Comparison of ENCODE assay signal across 9 cellular contexts in genomic region chr6:100633096-100633766, GRCh38.
DNase-seq lines count a peak whose midpoint lies in the region; ATAC-seq and TF ChIP-seq lines count a peak whose summit lies in the region.
"Had no signal": no experiment of that assay in that cellular context is flagged by ENCODE, and none has a peak within 500 bp of the region (broad histone marks: within the 10 kb centered on the region; RNA-seq: fewer than 3 reads in every experiment).

No MANE protein-coding gene starts in this region.

- no peak for ATAC-seq in HG02798 (IDR thresholded peaks at IDR 0.05; ENCODE audit: poor library complexity, unreplicated experiment)

- H4K91ac ChIP-seq in trophoblast cell (ENCODE audit: low read depth, low read length), result no peak overlapping the region

- no TSS peak for BruUV-seq in PC-9 (replicated peaks; lab: Mats Ljungman, UMichigan)

- H2AFZ ChIP-seq in PC-9, result no peak overlapping the region
- no peak overlapping the region for H2AFZ ChIP-seq in trophoblast cell (ENCODE audit: insufficient read depth, low read length, poor library complexity)

- no peak overlapping the region for H2AK5ac ChIP-seq in trophoblast cell (ENCODE audit: low read length)

- no peak overlapping the region for H3K14ac ChIP-seq in trophoblast cell (ENCODE audit: low read length)

- intact Hi-C loops in PC-9 (cut with micrococcal nuclease; ENCODE audit: unreplicated experiment), result no loop called here
- intact Hi-C loops in activated CD4-positive, alpha-beta T cell treated with anti-CD3 and anti-CD28 coated beads, Interleukin-2, amount 10 ng/mL, durations not matched to agents 24 days and 14 days (cut with micrococcal nuclease), result no loop called here

- H3K9me3 ChIP-seq in PC-9 (ENCODE audit: insufficient read depth, low read depth), result no peaks in the 10 kb centered on the region
- H3K9me3 ChIP-seq in trophoblast cell (ENCODE audit: insufficient read depth, low read depth, low read length), result no peaks in the 10 kb centered on the region

- no peak overlapping the region for H3K18ac ChIP-seq in trophoblast cell (ENCODE audit: low read length)

- H3K4me1 ChIP-seq in PC-9 (replicated peaks; ENCODE audit: insufficient read depth), result no peaks in the 10 kb centered on the region
- H3K4me1 ChIP-seq in trophoblast cell (ENCODE audit: control insufficient read depth in 1 of 2, insufficient read depth in 2 of 2, low read length in 2 of 2), result no peaks in the 10 kb centered on the region

- no peaks in the 10 kb centered on the region for H3F3A ChIP-seq in PC-9 (ENCODE audit: insufficient read depth, low read depth)

- H3K4me3 Mint-ChIP-seq in activated CD4-positive, alpha-beta T cell treated with anti-CD3 and anti-CD28 coated beads, Interleukin-2, amount 10 ng/mL, durations not matched to agents 24 days and 14 days, result no peak overlapping the region

- H3K27ac ChIP-seq in PC-9 (no peak overlapping the region), trophoblast cell (ENCODE audit: low read depth, low read length) (no peak overlapping the region)

- H3K9me2 ChIP-seq in PC-9 (ENCODE audit: insufficient read depth), result no peaks in the 10 kb centered on the region

- WGBS in trophoblast cell (ENCODE audit: extremely low coverage, insufficient coverage, insufficient read length), result no CpG with 5 or more reads among the region's 9 CpGs

- no peaks in the 10 kb centered on the region for H3K27me3 ChIP-seq in PC-9 (ENCODE audit: insufficient read depth, low read depth)
- H3K27me3 ChIP-seq in trophoblast cell (ENCODE audit: insufficient read depth, low read length), result no peaks in the 10 kb centered on the region

- H2BK5ac ChIP-seq in trophoblast cell (ENCODE audit: low read depth, low read length, poor library complexity), result no peak overlapping the region

- H3K36me3 ChIP-seq in PC-9 (ENCODE audit: low read depth) (0 out of 2 replicates have a peak, but pooled peaks cover under 1% of the 10 kb centered on the region), trophoblast cell (ENCODE audit: control insufficient read depth in 1 of 2, insufficient read depth in 2 of 2, low read length in 2 of 2) (peaks cover 2 to 6% of the 10 kb centered on the region in 2 experiments)

- no peaks in the 10 kb centered on the region for H3K4me1 Mint-ChIP-seq in activated CD4-positive, alpha-beta T cell treated with anti-CD3 and anti-CD28 coated beads, Interleukin-2, amount 10 ng/mL, durations not matched to agents 24 days and 14 days

- H3K4ac ChIP-seq in trophoblast cell (ENCODE audit: low read depth, low read length), result no peak overlapping the region

- H3K9me3 Mint-ChIP-seq in activated CD4-positive, alpha-beta T cell treated with anti-CD3 and anti-CD28 coated beads, Interleukin-2, amount 10 ng/mL, durations not matched to agents 24 days and 14 days, result no peaks in the 10 kb centered on the region

- H3K27me3 Mint-ChIP-seq in activated CD4-positive, alpha-beta T cell treated with anti-CD3 and anti-CD28 coated beads, Interleukin-2, amount 10 ng/mL, durations not matched to agents 24 days and 14 days, result no peaks in the 10 kb centered on the region

- peak; percentile 90 for DNase-seq in ELR (ENCODE audit: low read depth)
- peak; percentile 29 to 59 for DNase-seq in PC-9
- DNase-seq in fibroblast of gingiva (ENCODE audit: low read depth), result peak; percentile 78
- DNase-seq in trophoblast cell, result peak; percentile 45 to 80
- no peak for DNase-seq in activated CD4-positive, alpha-beta T cell treated with anti-CD3 and anti-CD28 coated beads, Interleukin-2, amount 10 ng/mL, durations not matched to agents 24 days and 14 days
- DNase-seq in OCI-M2 (lab: John Stamatoyannopoulos, UW; ENCODE audit: unreplicated experiment), result no peak
- no peak for DNase-seq in activated T-cell treated with anti-CD3 and anti-CD28 coated beads, Interleukin-2, amount 50 U/mL, for 48 hours
- DNase-seq: NCI-H1694 treated with DMSO at 0.1 percent for 48 hours had no signal

- no peak overlapping the region for H3K9ac ChIP-seq in trophoblast cell (ENCODE audit: low read length)

- no peak overlapping the region for H2BK120ac ChIP-seq in trophoblast cell (ENCODE audit: insufficient read depth, low read length, poor library complexity)

- TF ChIP-seq CTCF in PC-9 (conservative IDR thresholded peaks at IDR 0.05), result no peak

- H4K20me1 ChIP-seq in PC-9 (ENCODE audit: insufficient read depth), result no peaks in the 10 kb centered on the region; the same call in 1 of the 2 replicates

- POLR2A ChIA-PET in PC-9 (lab: Charles Lee; ENCODE audit: unreplicated experiment), result no interaction called here

- peaks cover 27% of the 10 kb centered on the region for H3K36me3 Mint-ChIP-seq in activated CD4-positive, alpha-beta T cell treated with anti-CD3 and anti-CD28 coated beads, Interleukin-2, amount 10 ng/mL, durations not matched to agents 24 days and 14 days (ENCODE audit: low read depth)

- no peaks in the 10 kb centered on the region for H3K79me1 ChIP-seq in trophoblast cell (ENCODE audit: low read length)

- H4K12ac ChIP-seq in trophoblast cell (ENCODE audit: low read depth, low read length), result no peak overlapping the region

- H3K23ac ChIP-seq in trophoblast cell (ENCODE audit: low read length), result no peak overlapping the region

- H3K79me2 ChIP-seq in PC-9 (ENCODE audit: low read depth) (no peaks in the 10 kb centered on the region), trophoblast cell (ENCODE audit: control insufficient read depth, insufficient read depth, low read length, poor library complexity) (no peaks in the 10 kb centered on the region)

- no peak overlapping the region for H3K4me3 ChIP-seq in PC-9
- no peak overlapping the region for H3K4me3 ChIP-seq in trophoblast cell (ENCODE audit: low read depth, low read length)

- H3K27ac Mint-ChIP-seq in activated CD4-positive, alpha-beta T cell treated with anti-CD3 and anti-CD28 coated beads, Interleukin-2, amount 10 ng/mL, durations not matched to agents 24 days and 14 days, result no peak overlapping the region

- CTCF ChIA-PET in PC-9 (lab: Charles Lee), result no interaction called here

- no peak overlapping the region for H4K8ac ChIP-seq in trophoblast cell (ENCODE audit: low read depth, low read length)

- H2BK12ac ChIP-seq in trophoblast cell (ENCODE audit: low read length), result no peak overlapping the region

- H3K4me2 ChIP-seq in PC-9 (no peak overlapping the region), trophoblast cell (ENCODE audit: low read length) (no peak overlapping the region)

Comparison
In these comparisons a context has a peak if more than half of its experiments do, and no peak if none do; other contexts are left out.
1. DNase-seq: peak in ELR (single experiment), PC-9 (2 of 2), fibroblast of gingiva (single experiment) and trophoblast cell (2 of 2); none in activated CD4-positive, alpha-beta T cell treated with anti-CD3 and anti-CD28 coated beads, Interleukin-2, amount 10 ng/mL, durations not matched to agents 24 days and 14 days (single experiment), OCI-M2 (single experiment) and activated T-cell treated with anti-CD3 and anti-CD28 coated beads, Interleukin-2, amount 50 U/mL, for 48 hours (0 of 2).